In the genomic region with DNA sequence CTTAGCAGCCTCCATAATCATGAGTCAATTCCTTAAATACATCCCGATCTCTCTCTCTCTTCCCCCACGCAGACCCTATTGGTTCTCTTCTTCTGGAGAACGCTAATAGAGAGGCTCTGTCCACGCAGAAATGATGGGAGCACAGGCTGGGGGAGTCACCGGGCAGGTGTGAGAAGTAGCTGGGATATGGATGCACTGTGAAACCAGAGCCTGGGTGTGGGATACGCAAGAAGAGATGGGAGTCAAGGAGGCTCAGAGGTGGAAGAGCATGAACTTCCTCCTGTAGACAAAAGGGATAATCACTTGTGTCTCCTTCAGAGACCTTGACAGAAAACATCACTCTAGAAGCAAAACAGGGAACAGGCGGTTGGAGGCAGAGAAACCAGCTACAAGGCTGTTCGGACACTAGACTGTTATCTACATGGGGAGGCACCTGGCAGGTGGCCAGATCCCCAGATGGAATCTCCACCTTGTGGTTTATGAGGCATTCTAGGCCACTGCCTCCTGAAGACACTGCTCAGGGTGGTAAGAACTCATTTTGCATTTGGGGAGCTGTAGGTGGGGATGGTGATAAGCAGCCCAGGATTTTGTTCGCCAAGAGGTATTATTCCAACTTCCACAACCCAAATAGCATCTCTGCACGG, we compare ENCODE assay signal across 1 cellular context.
TF ChIP-seq lines count a peak whose summit lies in the region.

No MANE protein-coding gene starts in this region.

TF ChIP-seq in HepG2, 621 proteins besides CTCF, POLR2A, EP300 and RAD21:
- no peak for TF ChIP-seq ZNF468 (CRISPR knock-in tag; IDR thresholded peaks at IDR 0.05)
- TF ChIP-seq ZNF3 (CRISPR knock-in tag; IDR thresholded peaks at IDR 0.05), result no peak
- TF ChIP-seq, protein P1, sequence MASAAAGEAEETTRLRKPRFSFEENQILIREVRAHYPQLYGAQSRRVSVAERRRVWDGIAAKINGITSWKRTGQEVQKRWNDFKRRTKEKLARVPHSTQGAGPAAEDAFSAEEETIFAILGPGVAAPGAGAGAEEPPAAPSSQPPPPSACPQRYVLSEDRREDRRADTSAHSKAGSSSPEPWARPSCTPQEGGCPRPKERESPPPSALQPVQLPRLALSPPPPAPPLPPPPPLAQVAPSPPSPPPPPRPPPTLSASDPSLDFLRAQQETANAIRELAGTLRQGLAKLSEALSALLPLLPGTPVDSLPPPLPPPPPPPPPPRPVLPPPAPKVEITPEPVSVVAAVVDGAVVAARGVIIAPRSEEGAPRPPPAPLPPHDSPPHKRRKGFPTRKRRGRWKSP (CRISPR knock-in tag; IDR thresholded peaks at IDR 0.05), result no peak
TF ChIP-seq in HepG2: peak in this region for 0.
